Comparison of ENCODE assay signal across 14 cellular contexts in the genomic region with DNA sequence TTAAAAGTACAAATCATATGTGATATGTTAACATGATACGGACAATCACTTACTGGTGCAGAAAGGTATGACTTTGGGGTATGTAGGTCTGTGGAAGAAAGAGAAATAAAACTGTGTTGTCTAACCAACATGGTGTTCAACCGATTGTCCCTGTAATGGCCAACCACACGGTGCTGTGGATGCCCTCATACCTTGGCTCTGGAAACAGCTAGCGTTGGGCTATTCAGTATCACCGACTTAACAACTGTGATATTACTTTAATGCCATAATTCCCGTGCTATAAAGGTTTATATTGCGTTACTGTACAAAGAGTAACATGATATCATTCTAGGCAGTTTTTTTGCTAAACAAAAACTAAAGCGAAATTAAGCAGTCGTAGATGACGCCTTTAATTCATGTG.
"Had no signal": no experiment of that assay in that cellular context is flagged by ENCODE, and none has a peak within 500 bp of the region (broad histone marks: within the 10 kb centered on the region; RNA-seq: fewer than 3 reads in every experiment).

No MANE protein-coding gene starts in this region.

- H3K4me3 ChIP-seq: esophagus squamous epithelium, gastroesophageal sphincter, left ventricle myocardium inferior, lower lobe of right lung, smooth muscle cell, thoracic aorta had no signal

- H3K27ac ChIP-seq: esophagus squamous epithelium, gastroesophageal sphincter, left ventricle myocardium inferior, lower lobe of right lung, thoracic aorta had no signal

- H3K4me1 ChIP-seq: esophagus squamous epithelium, gastroesophageal sphincter, left ventricle myocardium inferior had no signal

- DNase-seq: dermis blood vessel endothelial cell; esophagus squamous epithelium; foreskin fibroblast; glutamatergic neuron; immature natural killer cell; left ventricle myocardium inferior; lower lobe of right lung; natural killer cell; right cardiac atrium; stimulated activated CD4-positive, alpha-beta T cell treated with anti-CD3 and anti-CD28 coated beads, Interleukin-4, amount 100 ng/mL, for 24 hours; trophoblast cell had no signal

- H3K27me3 ChIP-seq: esophagus squamous epithelium, gastroesophageal sphincter had no signal

- H3K36me3 ChIP-seq: esophagus squamous epithelium, gastroesophageal sphincter, left ventricle myocardium inferior, lower lobe of right lung, thoracic aorta had no signal

- H3K9me3 ChIP-seq: esophagus squamous epithelium, gastroesophageal sphincter, left ventricle myocardium inferior, lower lobe of right lung, thoracic aorta had no signal
